ENCODE assay signal across 8 cellular contexts in genomic region chr3:38834110-38834509, GRCh38. TPM values are rescaled to one million over a fixed set of nuclear protein-coding genes. Genes with fewer than 3 reads are reported as not detected.
DNase-seq lines count a peak whose midpoint lies in the region; ATAC-seq, FAIRE-seq and TF ChIP-seq lines count a peak whose summit lies in the region.

No MANE protein-coding gene starts in this region.

- DNase-seq in NCI-H69 (lab: John Stamatoyannopoulos, UW) (peak; percentile 57), ascending aorta (ENCODE audit: low spot score in 2 of 2) (peak in 1 of 2 donors; percentile 78), left kidney (ENCODE audit: low read depth, low spot score) (peak; percentile 53), tibial artery (peak; percentile 69 to 75), D721Med (ENCODE audit: insufficient read length, low spot score) (no peak)

- H3K4me1 ChIP-seq in ascending aorta = peaks cover 10 to 16% of the 10 kb centered on the region in 2 donors
- peaks cover 0 to 19% (median 8%) of the 10 kb centered on the region in 4 donors for H3K4me1 ChIP-seq in tibial artery

- ATAC-seq in GM21786 (IDR thresholded peaks at IDR 0.05; ENCODE audit: unreplicated experiment) (peak; percentile 62), HG03565 (IDR thresholded peaks at IDR 0.05; ENCODE audit: unreplicated experiment) (no peak), HG03342 (IDR thresholded peaks at IDR 0.05; ENCODE audit: unreplicated experiment) (no peak)

- H3K27me3 ChIP-seq in ascending aorta (no peaks in the 10 kb centered on the region), tibial artery (no peaks in the 10 kb centered on the region)

- no peaks in the 10 kb centered on the region for H3K36me3 ChIP-seq in ascending aorta
- no peaks in the 10 kb centered on the region for H3K36me3 ChIP-seq in tibial artery

- H3K9me3 ChIP-seq in ascending aorta (no peaks in the 10 kb centered on the region), tibial artery (no peaks in the 10 kb centered on the region)

- TF ChIP-seq CTCF in ascending aorta (IDR thresholded peaks at IDR 0.05) = no peak
- TF ChIP-seq CTCF in tibial artery (IDR thresholded peaks at IDR 0.05) = no peak
- no peak for TF ChIP-seq CTCF in D721Med (IDR thresholded peaks at IDR 0.05; ENCODE audit: insufficient read depth, missing control alignments)

- no peak overlapping the region for H3K4me3 ChIP-seq in ascending aorta
- H3K4me3 ChIP-seq in tibial artery = no peak overlapping the region

- no peak for FAIRE-seq in D721Med (lab: Jason Lieb, UNC)

- intact Hi-C loops in ascending aorta (cut with DNase I) = loop anchor here (5.0 kb wide), 1 partner anchor 112 kb away; no protein-coding TSS in a partner anchor
- intact Hi-C loops in tibial artery (cut with DNase I; ENCODE audit: low total_unique reads) = no loop called here

- H3K27ac ChIP-seq in ascending aorta = peak overlapping the region; percentile 28 to 31
- H3K27ac ChIP-seq in tibial artery = no peak overlapping the region

RNA-seq across cellular contexts. Expression of gene SCN10A, which starts 18.1 kb away (rescaled TPM):
- total RNA-seq in ascending aorta = not detected

Comparison
In these comparisons a context has a peak if more than half of its experiments do, and no peak if none do; other contexts are left out.
1. H3K27ac ChIP-seq: peak in ascending aorta (2 of 2); none in tibial artery (0 of 2).